ENCODE assay signal across 23 cellular contexts in the genomic region with DNA sequence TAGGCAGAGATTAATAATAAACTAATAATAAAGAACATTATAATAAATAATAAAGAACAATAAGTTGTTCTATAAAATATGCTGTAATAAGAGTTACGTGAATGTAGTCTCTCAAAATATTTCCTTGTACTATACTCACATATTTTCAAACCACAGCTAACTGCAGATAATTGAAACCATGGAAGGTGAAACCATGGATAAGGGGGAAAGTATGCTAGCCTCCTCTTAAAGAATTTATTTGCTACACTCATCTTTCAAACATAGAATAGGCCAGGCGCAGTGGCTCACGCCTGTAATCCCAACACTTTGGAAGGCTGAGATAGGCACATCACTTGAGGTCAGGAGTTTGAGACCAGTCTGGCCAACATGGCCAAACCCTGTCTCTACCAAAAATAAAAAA. TPM values are rescaled to one million over a fixed set of nuclear protein-coding genes. Genes with fewer than 3 reads are reported as not detected.
DNase-seq lines count a peak whose midpoint lies in the region; ATAC-seq and TF ChIP-seq lines count a peak whose summit lies in the region.
"Had no signal": no experiment of that assay in that cellular context is flagged by ENCODE, and none has a peak within 500 bp of the region (broad histone marks: within the 10 kb centered on the region; RNA-seq: fewer than 3 reads in every experiment).

No MANE protein-coding gene starts in this region.

- no peaks in the 10 kb centered on the region for H3K27me3 Mint-ChIP-seq in stimulated activated naive CD8-positive, alpha-beta T cell treated with anti-CD3 and anti-CD28 coated beads, Interleukin-15, Interleukin-2, amounts not matched to agents 100 ng/mL and 50 ng/mL, for 24 hours
- no peaks in the 10 kb centered on the region for H3K27me3 Mint-ChIP-seq in stimulated activated naive CD8-positive, alpha-beta T cell treated with anti-CD3 and anti-CD28 coated beads, Interleukin-15, amount 100 ng/mL, for 72 hours
- H3K27me3 Mint-ChIP-seq in activated naive CD8-positive, alpha-beta T cell treated with anti-CD3 and anti-CD28 coated beads, Interleukin-2, amount 50 U/mL, for 24 hours, result no peaks in the 10 kb centered on the region
- H3K27me3 Mint-ChIP-seq: brain had no signal

- no peaks in the 10 kb centered on the region for H3K9me3 Mint-ChIP-seq in stimulated activated naive CD8-positive, alpha-beta T cell treated with anti-CD3 and anti-CD28 coated beads, Interleukin-15, Interleukin-2, amounts not matched to agents 100 ng/mL and 50 ng/mL, for 24 hours
- no peaks in the 10 kb centered on the region for H3K9me3 Mint-ChIP-seq in stimulated activated naive CD8-positive, alpha-beta T cell treated with anti-CD3 and anti-CD28 coated beads, Interleukin-15, amount 100 ng/mL, for 72 hours
- H3K9me3 Mint-ChIP-seq in activated naive CD8-positive, alpha-beta T cell treated with anti-CD3 and anti-CD28 coated beads, Interleukin-2, amount 50 U/mL, for 24 hours, result no peaks in the 10 kb centered on the region

- no peak overlapping the region for H3K4me3 Mint-ChIP-seq in stimulated activated naive CD8-positive, alpha-beta T cell treated with anti-CD3 and anti-CD28 coated beads, Interleukin-15, Interleukin-2, amounts not matched to agents 100 ng/mL and 50 ng/mL, for 24 hours
- no peak overlapping the region for H3K4me3 Mint-ChIP-seq in stimulated activated naive CD8-positive, alpha-beta T cell treated with anti-CD3 and anti-CD28 coated beads, Interleukin-15, amount 100 ng/mL, for 72 hours
- no peak overlapping the region for H3K4me3 Mint-ChIP-seq in activated naive CD8-positive, alpha-beta T cell treated with anti-CD3 and anti-CD28 coated beads, Interleukin-2, amount 50 U/mL, for 24 hours
- H3K4me3 Mint-ChIP-seq: brain, nephron progenitor cell had no signal

- H3K36me3 Mint-ChIP-seq in stimulated activated naive CD8-positive, alpha-beta T cell treated with anti-CD3 and anti-CD28 coated beads, Interleukin-15, Interleukin-2, amounts not matched to agents 100 ng/mL and 50 ng/mL, for 24 hours (ENCODE audit: low read depth), result peaks cover 5% of the 10 kb centered on the region
- H3K36me3 Mint-ChIP-seq in activated naive CD8-positive, alpha-beta T cell treated with anti-CD3 and anti-CD28 coated beads, Interleukin-2, amount 50 U/mL, for 24 hours (ENCODE audit: low read depth), result no peaks in the 10 kb centered on the region

- DNase-seq in stimulated activated naive CD8-positive, alpha-beta T cell treated with anti-CD3 and anti-CD28 coated beads, Interleukin-15, amount 100 ng/mL, for 72 hours, result no peak
- DNase-seq in activated naive CD8-positive, alpha-beta T cell treated with anti-CD3 and anti-CD28 coated beads, Interleukin-2, amount 50 U/mL, for 24 hours, result no peak
- peak; percentile 60 for DNase-seq in fibroblast of peridontal ligament (ENCODE audit: extremely low read depth)
- no peak for DNase-seq in HUDEP-2 (lab: John Stamatoyannopoulos, UW; ENCODE audit: unreplicated experiment in 76 of 76)
- no peak for DNase-seq in retina
- DNase-seq in foreskin keratinocyte, result no peak
- DNase-seq: activated CD4-positive, alpha-beta T cell treated with anti-CD3 and anti-CD28 coated beads for 1 hour; foreskin melanocyte; mesenchymal stem cell; MM.1S; NCI-H146; NCI-H2171; NCI-H526; nephron progenitor cell; stimulated activated CD4-positive, alpha-beta T cell treated with anti-CD3 and anti-CD28 coated beads, Interleukin-2, amount 100 ng/mL, for 24 hours; stimulated activated naive CD8-positive, alpha-beta T cell treated with anti-CD3 and anti-CD28 coated beads, Interleukin-15, Interleukin-2, amounts not matched to agents 100 U/mL and 50 U/mL, for 24 hours; SW 1271 had no signal

- peaks cover 65% of the 10 kb centered on the region for H3K4me1 Mint-ChIP-seq in stimulated activated naive CD8-positive, alpha-beta T cell treated with anti-CD3 and anti-CD28 coated beads, Interleukin-15, Interleukin-2, amounts not matched to agents 100 ng/mL and 50 ng/mL, for 24 hours (ENCODE audit: low read depth)
- H3K4me1 Mint-ChIP-seq in stimulated activated naive CD8-positive, alpha-beta T cell treated with anti-CD3 and anti-CD28 coated beads, Interleukin-15, amount 100 ng/mL, for 72 hours, result peaks cover 69% of the 10 kb centered on the region
- peaks cover 61% of the 10 kb centered on the region for H3K4me1 Mint-ChIP-seq in activated naive CD8-positive, alpha-beta T cell treated with anti-CD3 and anti-CD28 coated beads, Interleukin-2, amount 50 U/mL, for 24 hours

- peak overlapping the region; percentile 59 for H3K27ac Mint-ChIP-seq in stimulated activated naive CD8-positive, alpha-beta T cell treated with anti-CD3 and anti-CD28 coated beads, Interleukin-15, Interleukin-2, amounts not matched to agents 100 ng/mL and 50 ng/mL, for 24 hours
- peak overlapping the region in 1 of 2 donors; percentile 28 for H3K27ac Mint-ChIP-seq in stimulated activated naive CD8-positive, alpha-beta T cell treated with anti-CD3 and anti-CD28 coated beads, Interleukin-15, amount 100 ng/mL, for 72 hours
- H3K27ac Mint-ChIP-seq in activated naive CD8-positive, alpha-beta T cell treated with anti-CD3 and anti-CD28 coated beads, Interleukin-2, amount 50 U/mL, for 24 hours, result peak overlapping the region; percentile 51
- H3K27ac Mint-ChIP-seq: nephron progenitor cell had no signal

- no peak overlapping the region for H3K27ac ChIP-seq in foreskin keratinocyte
- H3K27ac ChIP-seq: coronary artery, tibial nerve had no signal

- H3K4me1 ChIP-seq in foreskin keratinocyte, result no peaks in the 10 kb centered on the region

- TF ChIP-seq CTCF in foreskin keratinocyte (conservative IDR thresholded peaks at IDR 0.05), result no peak

- H3K27me3 ChIP-seq in foreskin keratinocyte, result no peaks in the 10 kb centered on the region
- H3K27me3 ChIP-seq: tibial nerve had no signal

- ATAC-seq in stimulated activated naive CD8-positive, alpha-beta T cell treated with anti-CD3 and anti-CD28 coated beads, Interleukin-15, amount 100 ng/mL, for 72 hours, result no peak
- ATAC-seq in activated naive CD8-positive, alpha-beta T cell treated with anti-CD3 and anti-CD28 coated beads, Interleukin-2, amount 50 U/mL, for 24 hours, result no peak
- ATAC-seq in HG03175 (IDR thresholded peaks at IDR 0.05; ENCODE audit: unreplicated experiment) (no peak), foreskin keratinocyte (no peak)
- ATAC-seq: K562; stimulated activated naive CD8-positive, alpha-beta T cell treated with anti-CD3 and anti-CD28 coated beads, Interleukin-15, Interleukin-2, amounts not matched to agents 100 U/mL and 50 U/mL, for 24 hours had no signal

RNA-seq across cellular contexts. Expression of gene CYTH1, which starts 18.5 kb away (rescaled TPM):
- 23.4 and 27.4 TPM in 2 replicates for total RNA-seq in foreskin keratinocyte
- polyA plus RNA-seq in foreskin keratinocyte, result 15.1 and 18.8 TPM in 2 replicates
